In genomic region chr22:46473896-46474557, GRCh38 we compare ENCODE assay signal across 1 cellular context.
TF ChIP-seq lines count a peak whose summit lies in the region.

No MANE protein-coding gene starts in this region.

TF ChIP-seq in HepG2, 621 proteins besides CTCF, POLR2A, EP300 and RAD21 (continues in another document):
- TF ChIP-seq, protein P1, sequence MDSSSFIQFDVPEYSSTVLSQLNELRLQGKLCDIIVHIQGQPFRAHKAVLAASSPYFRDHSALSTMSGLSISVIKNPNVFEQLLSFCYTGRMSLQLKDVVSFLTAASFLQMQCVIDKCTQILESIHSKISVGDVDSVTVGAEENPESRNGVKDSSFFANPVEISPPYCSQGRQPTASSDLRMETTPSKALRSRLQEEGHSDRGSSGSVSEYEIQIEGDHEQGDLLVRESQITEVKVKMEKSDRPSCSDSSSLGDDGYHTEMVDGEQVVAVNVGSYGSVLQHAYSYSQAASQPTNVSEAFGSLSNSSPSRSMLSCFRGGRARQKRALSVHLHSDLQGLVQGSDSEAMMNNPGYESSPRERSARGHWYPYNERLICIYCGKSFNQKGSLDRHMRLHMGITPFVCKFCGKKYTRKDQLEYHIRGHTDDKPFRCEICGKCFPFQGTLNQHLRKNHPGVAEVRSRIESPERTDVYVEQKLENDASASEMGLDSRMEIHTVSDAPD (CRISPR knock-in tag; IDR thresholded peaks at IDR 0.05), result no peak
- TF ChIP-seq ZNF607 (CRISPR knock-in tag; IDR thresholded peaks at IDR 0.05; ENCODE audit: borderline replicate concordance), result peak; percentile 94
- TF ChIP-seq FOXP4 (CRISPR knock-in tag; IDR thresholded peaks at IDR 0.05), result no peak
- 0 out of 2 replicates have a peak, but pooled peaks have one; percentile 58 for TF ChIP-seq NFAT5 (CRISPR knock-in tag; IDR thresholded peaks at IDR 0.05)
- no peak for TF ChIP-seq NR2C2 (CRISPR knock-in tag; IDR thresholded peaks at IDR 0.05; ENCODE audit: borderline replicate concordance)
- no peak for TF ChIP-seq ZZZ3 (CRISPR knock-in tag; IDR thresholded peaks at IDR 0.05; ENCODE audit: borderline replicate concordance)
- TF ChIP-seq SYNCRIP (IDR thresholded peaks at IDR 0.05; ENCODE audit: insufficient read depth, low read depth, low read length), result no peak
- TF ChIP-seq ZNF749 (CRISPR knock-in tag; IDR thresholded peaks at IDR 0.05; ENCODE audit: borderline replicate concordance), result no peak
- no peak for TF ChIP-seq PREB (CRISPR knock-in tag; IDR thresholded peaks at IDR 0.05)
- TF ChIP-seq ZMYM2 (CRISPR knock-in tag; IDR thresholded peaks at IDR 0.05), result no peak
- peak; percentile 49; the same call in 1 of the 2 replicates for TF ChIP-seq ZFY (CRISPR knock-in tag; IDR thresholded peaks at IDR 0.05)
- TF ChIP-seq ZNF30 (CRISPR knock-in tag; IDR thresholded peaks at IDR 0.05), result no peak
- TF ChIP-seq ZNF432 (CRISPR knock-in tag; IDR thresholded peaks at IDR 0.05; ENCODE audit: borderline replicate concordance), result no peak
- TF ChIP-seq POGZ (CRISPR knock-in tag; IDR thresholded peaks at IDR 0.05), result no peak
- no peak for TF ChIP-seq DPF2 (CRISPR knock-in tag; IDR thresholded peaks at IDR 0.05; ENCODE audit: borderline replicate concordance, low read depth)
- TF ChIP-seq TCF7L2 (IDR thresholded peaks at IDR 0.05; ENCODE audit: low read depth, low read length), result no peak
- TF ChIP-seq ZNF24 (IDR thresholded peaks at IDR 0.05), result no peak
- TF ChIP-seq ZNF101 (CRISPR knock-in tag; IDR thresholded peaks at IDR 0.05; ENCODE audit: borderline replicate concordance, low read depth), result no peak
- no peak for TF ChIP-seq ZNF577 (CRISPR knock-in tag; IDR thresholded peaks at IDR 0.05; ENCODE audit: borderline replicate concordance, low read depth)
- no peak for TF ChIP-seq ZFP1 (CRISPR knock-in tag; IDR thresholded peaks at IDR 0.05)
- TF ChIP-seq, protein P2, sequence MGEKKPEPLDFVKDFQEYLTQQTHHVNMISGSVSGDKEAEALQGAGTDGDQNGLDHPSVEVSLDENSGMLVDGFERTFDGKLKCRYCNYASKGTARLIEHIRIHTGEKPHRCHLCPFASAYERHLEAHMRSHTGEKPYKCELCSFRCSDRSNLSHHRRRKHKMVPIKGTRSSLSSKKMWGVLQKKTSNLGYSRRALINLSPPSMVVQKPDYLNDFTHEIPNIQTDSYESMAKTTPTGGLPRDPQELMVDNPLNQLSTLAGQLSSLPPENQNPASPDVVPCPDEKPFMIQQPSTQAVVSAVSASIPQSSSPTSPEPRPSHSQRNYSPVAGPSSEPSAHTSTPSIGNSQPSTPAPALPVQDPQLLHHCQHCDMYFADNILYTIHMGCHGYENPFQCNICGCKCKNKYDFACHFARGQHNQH (CRISPR knock-in tag; IDR thresholded peaks at IDR 0.05), result 0 out of 2 replicates have a peak, but pooled peaks have one; percentile 54
- TF ChIP-seq KDM4B (CRISPR knock-in tag; IDR thresholded peaks at IDR 0.05), result no peak
- TF ChIP-seq, protein P3, sequence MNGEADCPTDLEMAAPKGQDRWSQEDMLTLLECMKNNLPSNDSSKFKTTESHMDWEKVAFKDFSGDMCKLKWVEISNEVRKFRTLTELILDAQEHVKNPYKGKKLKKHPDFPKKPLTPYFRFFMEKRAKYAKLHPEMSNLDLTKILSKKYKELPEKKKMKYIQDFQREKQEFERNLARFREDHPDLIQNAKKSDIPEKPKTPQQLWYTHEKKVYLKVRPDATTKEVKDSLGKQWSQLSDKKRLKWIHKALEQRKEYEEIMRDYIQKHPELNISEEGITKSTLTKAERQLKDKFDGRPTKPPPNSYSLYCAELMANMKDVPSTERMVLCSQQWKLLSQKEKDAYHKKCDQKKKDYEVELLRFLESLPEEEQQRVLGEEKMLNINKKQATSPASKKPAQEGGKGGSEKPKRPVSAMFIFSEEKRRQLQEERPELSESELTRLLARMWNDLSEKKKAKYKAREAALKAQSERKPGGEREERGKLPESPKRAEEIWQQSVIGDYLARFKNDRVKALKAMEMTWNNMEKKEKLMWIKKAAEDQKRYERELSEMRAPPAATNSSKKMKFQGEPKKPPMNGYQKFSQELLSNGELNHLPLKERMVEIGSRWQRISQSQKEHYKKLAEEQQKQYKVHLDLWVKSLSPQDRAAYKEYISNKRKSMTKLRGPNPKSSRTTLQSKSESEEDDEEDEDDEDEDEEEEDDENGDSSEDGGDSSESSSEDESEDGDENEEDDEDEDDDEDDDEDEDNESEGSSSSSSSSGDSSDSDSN (CRISPR knock-in tag; IDR thresholded peaks at IDR 0.05), result no peak
- TF ChIP-seq ZNF646 (CRISPR knock-in tag; IDR thresholded peaks at IDR 0.05), result no peak
- peak; percentile 48; the same call in 1 of the 2 replicates for TF ChIP-seq ZGPAT (CRISPR knock-in tag; IDR thresholded peaks at IDR 0.05)
- TF ChIP-seq ISX (CRISPR knock-in tag; conservative IDR thresholded peaks at IDR 0.05), result no peak
- TF ChIP-seq PAX8 (CRISPR knock-in tag; IDR thresholded peaks at IDR 0.05; ENCODE audit: borderline replicate concordance), result no peak
- TF ChIP-seq, protein P4, sequence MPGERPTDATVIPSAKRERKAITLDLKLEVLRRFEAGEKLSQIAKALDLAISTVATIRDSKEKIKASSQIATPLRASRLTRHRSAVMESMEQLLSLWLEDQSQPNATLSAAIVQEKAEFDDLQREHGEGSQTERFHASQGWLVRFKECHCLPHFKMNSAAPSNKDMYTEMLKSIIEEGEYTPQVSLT (CRISPR knock-in tag; IDR thresholded peaks at IDR 0.05; ENCODE audit: borderline replicate concordance, low read depth), result no peak
- TF ChIP-seq ZNF3 (CRISPR knock-in tag; IDR thresholded peaks at IDR 0.05), result no peak
